7 cellular contexts compared by ENCODE assay signal in the genomic region with DNA sequence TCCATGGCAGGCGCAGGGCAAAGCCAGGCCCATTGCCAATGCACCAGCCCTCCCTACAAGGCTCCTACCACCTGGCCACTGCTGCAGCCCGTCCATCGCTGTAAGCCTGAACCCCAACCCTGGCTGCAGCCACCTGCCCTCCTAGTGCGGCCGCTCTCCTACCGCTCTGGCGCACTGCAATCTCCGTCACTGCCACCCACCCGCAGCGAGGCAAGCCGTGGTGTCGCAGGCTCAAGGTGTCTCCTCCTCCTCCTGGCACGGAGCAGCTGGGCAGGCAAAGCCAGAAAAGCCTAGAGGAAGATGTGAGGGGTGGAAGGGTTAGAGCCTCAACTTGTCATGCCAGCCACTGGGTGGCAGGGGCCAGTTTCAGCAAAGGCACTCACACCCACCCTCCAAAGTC. TPM values are rescaled to one million over a fixed set of nuclear protein-coding genes. Genes with fewer than 3 reads are reported as not detected.
"Had no signal": no experiment of that assay in that cellular context is flagged by ENCODE, and none has a peak within 500 bp of the region (broad histone marks: within the 10 kb centered on the region; RNA-seq: fewer than 3 reads in every experiment).

No MANE protein-coding gene starts in this region.

RNA-seq across cellular contexts. Expression of a gene that starts 50.1 kb away (rescaled TPM):
- total RNA-seq: GM23248, GM23338, H1, H4, H7, H9, HFFc6 had no signal
- polyA plus RNA-seq: GM23248, GM23338, H1 had no signal
